Comparison of ENCODE assay signal across 1 cellular context in genomic region chr12:30694971-30695326, GRCh38.
TF ChIP-seq lines count a peak whose summit lies in the region.

No MANE protein-coding gene starts in this region.

TF ChIP-seq in GM23338, 12 proteins besides CTCF, POLR2A, EP300 and RAD21 (continued from another document):
- TF ChIP-seq ZNF462 (CRISPR knock-in tag; IDR thresholded peaks at IDR 0.05) (no peak), REST (IDR thresholded peaks at IDR 0.05; ENCODE audit: unreplicated experiment) (no peak), CREB1 (CRISPR knock-in tag; IDR thresholded peaks at IDR 0.05; ENCODE audit: low read depth) (no peak), EZH2 (IDR thresholded peaks at IDR 0.05; ENCODE audit: low read depth, unreplicated experiment) (no peak), EZH2phosphoT487 (IDR thresholded peaks at IDR 0.05; ENCODE audit: unreplicated experiment) (no peak), NANOG (IDR thresholded peaks at IDR 0.05; ENCODE audit: borderline replicate concordance) (no peak), JUNB (IDR thresholded peaks at IDR 0.05; ENCODE audit: unreplicated experiment) (no peak), ETS1 (IDR thresholded peaks at IDR 0.05) (no peak), ZNF331 (CRISPR knock-in tag; IDR thresholded peaks at IDR 0.05; ENCODE audit: low read depth) (no peak), STAT1 (IDR thresholded peaks at IDR 0.05; ENCODE audit: unreplicated experiment) (no peak)
